13 cellular contexts compared by ENCODE assay signal in the genomic region with DNA sequence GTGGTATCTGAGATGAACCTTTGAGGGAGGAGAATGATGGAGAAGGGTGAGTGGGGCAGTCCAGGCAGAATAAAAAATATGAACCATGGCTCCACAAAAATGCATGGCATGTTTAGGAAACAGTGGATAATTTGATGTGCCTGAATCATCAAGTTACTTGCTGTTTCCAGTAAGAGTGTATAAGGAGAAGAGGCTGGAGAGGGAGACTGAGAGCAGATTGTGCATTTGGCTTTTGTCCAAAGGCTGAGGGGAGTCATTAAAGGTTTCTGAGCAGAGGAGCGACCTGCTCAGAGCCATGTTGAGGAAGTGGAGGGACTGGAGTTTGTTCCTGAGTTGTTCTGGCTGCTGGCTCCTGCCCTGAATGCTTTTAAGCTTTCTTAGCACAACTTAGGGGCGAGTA.
DNase-seq lines count a peak whose midpoint lies in the region; TF ChIP-seq lines count a peak whose summit lies in the region.
"Had no signal": no experiment of that assay in that cellular context is flagged by ENCODE, and none has a peak within 500 bp of the region (broad histone marks: within the 10 kb centered on the region; RNA-seq: fewer than 3 reads in every experiment).

No MANE protein-coding gene starts in this region.

- POLR2A ChIA-PET in RWPE1 (lab: Yijun Ruan, JAX; ENCODE audit: low non-redundant PET): interaction anchor here (0.6 kb wide), 1 partner anchor 17 kb away, joined by 5 read pairs; no protein-coding TSS in a partner anchor

- TF ChIP-seq CTCF in RWPE1 (conservative IDR thresholded peaks at IDR 0.05; ENCODE audit: low read depth) (no peak), GM13977 (IDR thresholded peaks at IDR 0.05; ENCODE audit: extremely low read depth, insufficient read depth, missing control alignments) (no peak)

- CTCF ChIA-PET in RWPE1 (lab: Yijun Ruan, JAX): interaction anchor here (0.6 kb wide), 1 partner anchor 284 kb away, joined by 3 read pairs; no protein-coding TSS in a partner anchor

- peak; percentile 50 for DNase-seq in GM04503 (ENCODE audit: low read depth)
- DNase-seq in NCI-H2171 (lab: John Stamatoyannopoulos, UW): peak; percentile 76
- peak; percentile 82 for DNase-seq in cerebellar cortex (ENCODE audit: low spot score)
- peak; percentile 11 for DNase-seq in pons (ENCODE audit: low spot score)
- no peak for DNase-seq in activated T-cell treated with anti-CD3 and anti-CD28 coated beads for 4 hours
- no peak for DNase-seq in stimulated activated naive CD4-positive, alpha-beta T cell (lab: John Stamatoyannopoulos, UW)
- no peak for DNase-seq in RWPE1 (ENCODE audit: low spot score)
- no peak for DNase-seq in GM13977 (ENCODE audit: low spot score)
- DNase-seq: activated naive CD8-positive, alpha-beta T cell treated with anti-CD3 and anti-CD28 coated beads, Interleukin-2, amount 50 U/mL, for 24 hours; DND-41; RPMI8226 had no signal

- H3K27ac ChIP-seq in RWPE1: no peak overlapping the region
- H3K27ac ChIP-seq: HL-60, right atrium auricular region had no signal

- in situ Hi-C loops in GM13977 (cut with MboI; ENCODE audit: low pct_unique_long_range_greater_than_20kb, low sequenced_read_pairs, unreplicated experiment): no loop called here

Comparison
In these comparisons a context has a peak if more than half of its experiments do, and no peak if none do; other contexts are left out.
1. DNase-seq: peak in GM04503 (single experiment), NCI-H2171 (single experiment), cerebellar cortex (single experiment) and pons (single experiment); none in activated T-cell treated with anti-CD3 and anti-CD28 coated beads for 4 hours (single experiment), stimulated activated naive CD4-positive, alpha-beta T cell (0 of 6), RWPE1 (single experiment) and GM13977 (single experiment).